ENCODE assay signal across 13 cellular contexts in genomic region chr7:56053379-56053778, GRCh38. TPM values are rescaled to one million over a fixed set of nuclear protein-coding genes. Genes with fewer than 3 reads are reported as not detected.
DNase-seq lines count a peak whose midpoint lies in the region; ATAC-seq, FAIRE-seq and TF ChIP-seq lines count a peak whose summit lies in the region.
"Had no signal": no experiment of that assay in that cellular context is flagged by ENCODE, and none has a peak within 500 bp of the region (broad histone marks: within the 10 kb centered on the region; RNA-seq: fewer than 3 reads in every experiment).

No MANE protein-coding gene starts in this region.

- POLR2A ChIA-PET in T-cell (lab: Charles Lee), result interaction anchor here in 1 of 2 donors (0.7 kb wide), 1 partner anchor 21 kb away, joined by 3 read pairs; no protein-coding TSS in a partner anchor

- peak overlapping the region; percentile 96 for H3K27ac ChIP-seq in hepatocyte

- 87% methylated on average over 9 of the region's 9 CpGs for WGBS in hepatocyte (ENCODE audit: low lambda C conversion rate, missing lambda C conversion rate)

- ATAC-seq in T-cell (replicated peaks in 1 of 4), result no peak
- no peak for ATAC-seq in stimulated activated naive CD8-positive, alpha-beta T cell treated with anti-CD3 and anti-CD28 coated beads, Interleukin-15, amount 100 ng/mL, for 72 hours
- no peak for ATAC-seq in GM21515 (IDR thresholded peaks at IDR 0.05; ENCODE audit: unreplicated experiment)
- ATAC-seq in HG02973 (IDR thresholded peaks at IDR 0.05; ENCODE audit: unreplicated experiment), result no peak

- peaks cover 70% of the 10 kb centered on the region for H3K79me2 ChIP-seq in hepatocyte

- no peak for TF ChIP-seq CTCF in hepatocyte (IDR thresholded peaks at IDR 0.05; ENCODE audit: poor library complexity)

- FAIRE-seq in H54 (lab: Jason Lieb, UNC), result no peak
- FAIRE-seq: colon, GM12891 had no signal

- peak; percentile 48 for DNase-seq in activated effector memory CD4-positive, alpha-beta T cell treated with anti-CD3 and anti-CD28 coated beads, Interleukin-2, amount 50 U/mL, for 16 hours
- no peak for DNase-seq in activated effector memory CD4-positive, alpha-beta T cell treated with Interleukin-2 at 50 U/mL for 16 hours
- DNase-seq in T-cell (no peak), hepatocyte (ENCODE audit: low spot score) (no peak), H54 (ENCODE audit: insufficient read length, low spot score) (no peak)
- DNase-seq in stimulated activated naive CD8-positive, alpha-beta T cell treated with anti-CD3 and anti-CD28 coated beads, Interleukin-15, amount 100 ng/mL, for 72 hours, result no peak
- DNase-seq: activated CD8-positive, alpha-beta memory T cell treated with anti-CD3 and anti-CD28 coated beads for 24 hours; NCI-H1930; nucleus accumbens had no signal

- peaks cover 38 to 43% (median 39%) of the 10 kb centered on the region in 3 donors for H3K4me1 Mint-ChIP-seq in T-cell
- H3K4me1 Mint-ChIP-seq in stimulated activated naive CD8-positive, alpha-beta T cell treated with anti-CD3 and anti-CD28 coated beads, Interleukin-15, amount 100 ng/mL, for 72 hours, result peaks cover 78% of the 10 kb centered on the region

- peaks cover 10% of the 10 kb centered on the region for H3K36me3 ChIP-seq in hepatocyte (replicated peaks; ENCODE audit: insufficient read depth, low read depth)

- H3K9me2 ChIP-seq in hepatocyte (replicated peaks; ENCODE audit: insufficient read depth), result no peaks in the 10 kb centered on the region

- CTCF ChIA-PET in T-cell (lab: Charles Lee), result interaction anchor here in 1 of 2 donors (0.5 kb wide), 1 partner anchor 50 kb away, joined by 5 read pairs; no protein-coding TSS in a partner anchor

- peaks cover 25% of the 10 kb centered on the region for H3K36me3 Mint-ChIP-seq in T-cell

- H4K20me1 ChIP-seq in hepatocyte (ENCODE audit: insufficient read depth, poor library complexity, severe bottlenecking), result no peaks in the 10 kb centered on the region

- H3K4me3 ChIP-seq in hepatocyte, result no peak overlapping the region

- H3K4me2 ChIP-seq in hepatocyte, result peak overlapping the region; percentile 90

- TF ChIP-seq POLR2A in H54 (IDR thresholded peaks at IDR 0.05; ENCODE audit: low read depth, low read length), result no peak

- H3K4me3 Mint-ChIP-seq in T-cell, result peak overlapping the region in 2 of 3 donors; percentile 72 to 92
- peak overlapping the region; percentile 81 to 92 for H3K4me3 Mint-ChIP-seq in stimulated activated naive CD8-positive, alpha-beta T cell treated with anti-CD3 and anti-CD28 coated beads, Interleukin-15, amount 100 ng/mL, for 72 hours

- H3K4me1 ChIP-seq in hepatocyte (ENCODE audit: insufficient read depth), result peaks cover 21% of the 10 kb centered on the region

- H3K27me3 ChIP-seq in hepatocyte, result no peaks in the 10 kb centered on the region

- H3K27me3 Mint-ChIP-seq in T-cell, result no peaks in the 10 kb centered on the region
- H3K27me3 Mint-ChIP-seq in stimulated activated naive CD8-positive, alpha-beta T cell treated with anti-CD3 and anti-CD28 coated beads, Interleukin-15, amount 100 ng/mL, for 72 hours, result no peaks in the 10 kb centered on the region

- H3K9me3 Mint-ChIP-seq in T-cell, result no peaks in the 10 kb centered on the region
- H3K9me3 Mint-ChIP-seq in stimulated activated naive CD8-positive, alpha-beta T cell treated with anti-CD3 and anti-CD28 coated beads, Interleukin-15, amount 100 ng/mL, for 72 hours, result no peaks in the 10 kb centered on the region

- no peaks in the 10 kb centered on the region for H3K9me3 ChIP-seq in hepatocyte (ENCODE audit: low read depth)

- H2AFZ ChIP-seq in hepatocyte, result no peak overlapping the region

- peak overlapping the region; percentile 8 to 58 for H3K27ac Mint-ChIP-seq in T-cell
- peak overlapping the region; percentile 26 to 80 for H3K27ac Mint-ChIP-seq in stimulated activated naive CD8-positive, alpha-beta T cell treated with anti-CD3 and anti-CD28 coated beads, Interleukin-15, amount 100 ng/mL, for 72 hours

RNA-seq across cellular contexts. Expression of gene CCT6A, which starts 1.8 kb away (rescaled TPM):
- total RNA-seq in T-cell, result 10 to 100 TPM; 44.6 to 74.7 (median 70.3) TPM
- 166 and 206 TPM in 2 replicates for total RNA-seq in hepatocyte
- polyA plus RNA-seq in hepatocyte, result 121 and 131 TPM in 2 replicates

RNA-seq across cellular contexts. Expression of gene PSPH, which starts 2.1 kb away (rescaled TPM):
- total RNA-seq in T-cell, result 1 to 10 TPM; 1.9 to 8.3 (median 5.7) TPM
- total RNA-seq in hepatocyte, result 160 TPM in 2 replicates
- 35.5 and 48.0 TPM in 2 replicates for polyA plus RNA-seq in hepatocyte

RNA-seq across cellular contexts. Expression of gene SUMF2, which starts 10.7 kb away (rescaled TPM):
- total RNA-seq in T-cell (100 to 1,000 TPM; 127 to 182 (median 174) TPM), hepatocyte (139 and 161 TPM in 2 replicates)
- 163 and 181 TPM in 2 replicates for polyA plus RNA-seq in hepatocyte

RNA-seq across cellular contexts. Expression of gene PHKG1, which starts 39.4 kb away (rescaled TPM):
- total RNA-seq in T-cell (1 to 10 TPM; 2.6 to 5.5 (median 3.7) TPM), hepatocyte (not detected in 2 replicates)
- polyA plus RNA-seq in hepatocyte, result 0.13 and 0.28 TPM in 2 replicates

RNA-seq across cellular contexts. Expression of gene CHCHD2, which starts 52.9 kb away (rescaled TPM):
- total RNA-seq in T-cell (100 to 1,000 TPM; 173 to 209 (median 189) TPM), hepatocyte (121 and 124 TPM in 2 replicates)
- polyA plus RNA-seq in hepatocyte, result 173 and 189 TPM in 2 replicates

Comparison
In these comparisons a context has a peak if more than half of its experiments do, and no peak if none do; other contexts are left out.
1. RNA of gene PSPH, which starts 2.1 kb away (total RNA-seq): 160 TPM in hepatocyte; 1.9 to 8.3 TPM in T-cell; every median in the first group is over 10 times any median in the second.